ENCODE assay signal across 9 cellular contexts in the genomic region with DNA sequence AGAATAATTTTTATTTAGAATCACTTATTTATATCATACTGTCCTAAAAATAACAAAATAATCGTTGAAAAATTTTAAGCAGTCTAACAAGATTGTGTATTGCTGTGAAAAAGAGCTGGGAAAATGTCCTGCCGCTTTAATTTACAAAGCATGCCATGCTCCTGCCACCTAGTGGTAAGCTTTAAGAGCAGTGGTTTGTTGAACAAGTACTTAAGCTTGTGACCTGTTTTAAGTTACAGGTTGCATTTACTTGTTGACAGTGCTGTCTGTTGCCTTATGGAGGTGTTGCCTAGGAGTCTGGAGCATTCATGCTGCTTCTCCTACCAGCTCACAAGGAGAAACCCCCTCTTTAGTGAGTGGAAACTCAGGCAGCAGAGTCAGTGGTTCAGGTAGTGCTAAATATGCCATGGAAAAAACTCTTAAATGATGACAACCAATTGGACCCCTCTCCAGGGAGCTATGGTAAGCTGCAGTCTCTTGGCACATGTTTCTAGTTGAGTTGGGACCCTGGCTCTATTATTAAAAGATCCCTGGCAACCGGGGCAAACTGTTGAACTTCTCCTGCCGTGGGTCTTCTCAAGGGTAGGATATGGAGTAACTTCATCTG.
A peak's percentile ranks its signal among the peaks of the same experiment; 100 is the strongest.
DNase-seq lines count a peak whose midpoint lies in the region; ATAC-seq and TF ChIP-seq lines count a peak whose summit lies in the region.
"Had no signal": no experiment of that assay in that cellular context is flagged by ENCODE, and none has a peak within 500 bp of the region (broad histone marks: within the 10 kb centered on the region; RNA-seq: fewer than 3 reads in every experiment).

No MANE protein-coding gene starts in this region.

- H3K4me2 ChIP-seq in GM23338 = no peak overlapping the region

- H3K4me1 ChIP-seq in CD8-positive, alpha-beta memory T cell (ENCODE audit: insufficient read depth, low read length) = peaks cover 28% of the 10 kb centered on the region
- H3K4me1 ChIP-seq in GM23338 (ENCODE audit: insufficient read depth) (peaks cover 18% of the 10 kb centered on the region; the same call in 1 of the 2 replicates), heart right ventricle (peaks cover 0 to 46% (median 6%) of the 10 kb centered on the region in 9 donors), gastrocnemius medialis (no peaks in the 10 kb centered on the region)

- no peak for TF ChIP-seq POLR2A in gastrocnemius medialis (IDR thresholded peaks at IDR 0.05)

- peaks cover 0 to 2% (median 0%) of the 10 kb centered on the region in 3 donors for H3K36me3 Mint-ChIP-seq in CD8-positive, alpha-beta memory T cell
- H3K36me3 Mint-ChIP-seq in GM23338 (ENCODE audit: low read depth) = no peaks in the 10 kb centered on the region
- no peaks in the 10 kb centered on the region for H3K36me3 Mint-ChIP-seq in activated T-helper 17 cell treated with anti-CD3 and anti-CD28 coated beads, Interleukin-2, amount 50 U/mL, for 72 hours (ENCODE audit: low read depth)

- no peaks in the 10 kb centered on the region for H3K27me3 ChIP-seq in CD8-positive, alpha-beta memory T cell (ENCODE audit: insufficient read depth, low read length, poor library complexity, severe bottlenecking)
- no peaks in the 10 kb centered on the region for H3K27me3 ChIP-seq in GM23338 (ENCODE audit: insufficient read depth)
- H3K27me3 ChIP-seq in heart right ventricle = no peaks in the 10 kb centered on the region
- no peaks in the 10 kb centered on the region for H3K27me3 ChIP-seq in gastrocnemius medialis
- H3K27me3 ChIP-seq: SJSA1 had no signal

- H4K20me1 ChIP-seq in GM23338 (replicated peaks; ENCODE audit: insufficient read depth) = no peaks in the 10 kb centered on the region

- in situ Hi-C loops in gastrocnemius medialis (cut with MboI; ENCODE audit: low sequenced_read_pairs in 4 of 4) = loop anchor here in 2 of 4 donors (10.0 kb wide), 1 partner anchor 214 kb away; no protein-coding TSS in a partner anchor

- WGBS in heart right ventricle, 2 donors = 42 to 43% methylated on average over 4 of the region's 4 CpGs

- TF ChIP-seq CTCF in GM23338 (conservative IDR thresholded peaks at IDR 0.05; ENCODE audit: low read depth in 2 of 2) (peak; percentile 85 to 92), heart right ventricle (IDR thresholded peaks at IDR 0.05) (peak; percentile 72 to 93 (median 86)), gastrocnemius medialis (IDR thresholded peaks at IDR 0.05 in 4 of 5, conservative IDR thresholded peaks at IDR 0.05 in 1 of 5) (peak; percentile 37 to 77 (median 47))

- peak overlapping the region in 3 of 8 donors; percentile 53 to 72 (median 57) for H3K27ac Mint-ChIP-seq in CD8-positive, alpha-beta memory T cell
- H3K27ac Mint-ChIP-seq in GM23338 = no peak overlapping the region
- no peak overlapping the region for H3K27ac Mint-ChIP-seq in activated T-helper 17 cell treated with anti-CD3 and anti-CD28 coated beads, Interleukin-2, amount 50 U/mL, for 72 hours

- no peaks in the 10 kb centered on the region for H3K9me3 ChIP-seq in CD8-positive, alpha-beta memory T cell (ENCODE audit: low read length)
- H3K9me3 ChIP-seq in heart right ventricle (no peaks in the 10 kb centered on the region), gastrocnemius medialis (no peaks in the 10 kb centered on the region)
- H3K9me3 ChIP-seq: SJSA1 had no signal

- intact Hi-C loops in heart right ventricle (cut with DNase I) = loop anchor here in 3 of 10 donors (2.0 to 10.0 kb wide), 3 partner anchors 174 to 314 kb away; no protein-coding TSS in a partner anchor
- intact Hi-C loops in gastrocnemius medialis (cut with DNase I; ENCODE audit: low total_unique reads) = loop anchor here (2.0 kb wide), 1 partner anchor 208 kb away; no protein-coding TSS in a partner anchor

- peak in 3 of 5 donors; percentile 36 to 71 (median 47) for DNase-seq in CD8-positive, alpha-beta memory T cell
- peak; percentile 90 for DNase-seq in GM23338 (ENCODE audit: low spot score)
- DNase-seq in NCI-H748 treated with DMSO at 0.1 percent for 48 hours (lab: John Stamatoyannopoulos, UW) = peak; percentile 79
- peak in 1 of 2 donors; percentile 44 for DNase-seq in heart right ventricle
- DNase-seq in gastrocnemius medialis = no peak

- POLR2A ChIA-PET in CD8-positive, alpha-beta memory T cell (lab: Charles Lee) = interaction anchor here (0.8 to 1.8 kb wide), 2 partner anchors 41 to 43 kb away, joined by 3 to 6 read pairs; no protein-coding TSS in a partner anchor

- H3K9me3 Mint-ChIP-seq in CD8-positive, alpha-beta memory T cell = no peaks in the 10 kb centered on the region
- no peaks in the 10 kb centered on the region for H3K9me3 Mint-ChIP-seq in GM23338
- no peaks in the 10 kb centered on the region for H3K9me3 Mint-ChIP-seq in activated T-helper 17 cell treated with anti-CD3 and anti-CD28 coated beads, Interleukin-2, amount 50 U/mL, for 72 hours

- peaks cover 54% of the 10 kb centered on the region for H3K79me2 ChIP-seq in GM23338 (replicated peaks; ENCODE audit: insufficient read depth)

- peak overlapping the region in 1 of 7 donors; percentile 19 for H3K4me3 Mint-ChIP-seq in CD8-positive, alpha-beta memory T cell
- no peak overlapping the region for H3K4me3 Mint-ChIP-seq in GM23338
- H3K4me3 Mint-ChIP-seq in activated T-helper 17 cell treated with anti-CD3 and anti-CD28 coated beads, Interleukin-2, amount 50 U/mL, for 72 hours = no peak overlapping the region

- ATAC-seq in GM23338 = peak; percentile 41
- peak; percentile 62 for ATAC-seq in activated T-helper 17 cell treated with anti-CD3 and anti-CD28 coated beads, Interleukin-2, amount 50 U/mL, for 72 hours (replicated peaks)
- ATAC-seq in heart right ventricle = peak in 6 of 8 donors; percentile 21 to 64 (median 37)
- ATAC-seq in gastrocnemius medialis = peak in 1 of 2 donors; percentile 55
- no peak for ATAC-seq in HG03025 (IDR thresholded peaks at IDR 0.05; ENCODE audit: low FRiP score, unreplicated experiment)
- no peak for ATAC-seq in HG03565 (IDR thresholded peaks at IDR 0.05; ENCODE audit: unreplicated experiment)

- H3K9me2 ChIP-seq in GM23338 (ENCODE audit: insufficient read depth) = no peaks in the 10 kb centered on the region

- no peak overlapping the region for H2AFZ ChIP-seq in GM23338

- no peak overlapping the region for H3K4me3 ChIP-seq in CD8-positive, alpha-beta memory T cell (ENCODE audit: low read length)
- H3K4me3 ChIP-seq in GM23338 (no peak overlapping the region), heart right ventricle (no peak overlapping the region), gastrocnemius medialis (no peak overlapping the region)
- H3K4me3 ChIP-seq: SJSA1 had no signal

- no peaks in the 10 kb centered on the region for H3F3A ChIP-seq in GM23338 (replicated peaks; ENCODE audit: low read depth)

- no peaks in the 10 kb centered on the region for H3K27me3 Mint-ChIP-seq in CD8-positive, alpha-beta memory T cell
- H3K27me3 Mint-ChIP-seq in GM23338 (ENCODE audit: insufficient read depth, low read depth, poor library complexity) = peaks cover 4% of the 10 kb centered on the region
- no peaks in the 10 kb centered on the region for H3K27me3 Mint-ChIP-seq in activated T-helper 17 cell treated with anti-CD3 and anti-CD28 coated beads, Interleukin-2, amount 50 U/mL, for 72 hours

- H3K36me3 ChIP-seq in CD8-positive, alpha-beta memory T cell (ENCODE audit: insufficient read depth, low read length) = no peaks in the 10 kb centered on the region
- no peaks in the 10 kb centered on the region for H3K36me3 ChIP-seq in GM23338 (ENCODE audit: insufficient read depth)
- peaks cover 0 to 6% (median 0%) of the 10 kb centered on the region in 9 donors for H3K36me3 ChIP-seq in heart right ventricle
- H3K36me3 ChIP-seq in gastrocnemius medialis = no peaks in the 10 kb centered on the region

- H3K4me1 Mint-ChIP-seq in CD8-positive, alpha-beta memory T cell = peaks cover 62 to 88% (median 76%) of the 10 kb centered on the region in 3 donors
- H3K4me1 Mint-ChIP-seq in GM23338 = peaks cover 50% of the 10 kb centered on the region
- peaks cover 13% of the 10 kb centered on the region for H3K4me1 Mint-ChIP-seq in activated T-helper 17 cell treated with anti-CD3 and anti-CD28 coated beads, Interleukin-2, amount 50 U/mL, for 72 hours

- CTCF ChIA-PET in CD8-positive, alpha-beta memory T cell (lab: Charles Lee) = interaction anchor here (0.8 to 5.5 kb wide), 22 partner anchors 10 to 339 kb away, joined by 3 to 34 read pairs (median 6); a partner anchor contains a TSS

- H3K27ac ChIP-seq in CD8-positive, alpha-beta memory T cell (ENCODE audit: low read depth, low read length) = no peak overlapping the region
- H3K27ac ChIP-seq in GM23338 (ENCODE audit: low read depth) (no peak overlapping the region), heart right ventricle (no peak overlapping the region), gastrocnemius medialis (no peak overlapping the region)
- H3K27ac ChIP-seq: SJSA1 had no signal

TF ChIP-seq in GM23338, 12 proteins besides CTCF, POLR2A, EP300 and RAD21 (continues in another document):
- TF ChIP-seq ZNF331 (CRISPR knock-in tag; IDR thresholded peaks at IDR 0.05; ENCODE audit: low read depth) (no peak), EZH2 (IDR thresholded peaks at IDR 0.05; ENCODE audit: low read depth, unreplicated experiment) (no peak), CREB1 (CRISPR knock-in tag; IDR thresholded peaks at IDR 0.05; ENCODE audit: low read depth) (no peak), NANOG (IDR thresholded peaks at IDR 0.05; ENCODE audit: borderline replicate concordance) (no peak), STAT1 (IDR thresholded peaks at IDR 0.05; ENCODE audit: unreplicated experiment) (no peak)

Comparison
In these comparisons a context has a peak if more than half of its experiments do, and no peak if none do; other contexts are left out.
1. DNase-seq: peak in CD8-positive, alpha-beta memory T cell (3 of 5), GM23338 (single experiment) and NCI-H748 treated with DMSO at 0.1 percent for 48 hours (single experiment); none in gastrocnemius medialis (0 of 2).
2. ATAC-seq: peak in GM23338 (single experiment), activated T-helper 17 cell treated with anti-CD3 and anti-CD28 coated beads, Interleukin-2, amount 50 U/mL, for 72 hours (single experiment) and heart right ventricle (6 of 8); none in HG03025 (single experiment) and HG03565 (single experiment).
3. Peak in every context shown above with its lines, with median percentiles within 50 percentile points of each other: CTCF ChIP-seq.